Comparison of ENCODE assay signal across 34 cellular contexts in the genomic region with DNA sequence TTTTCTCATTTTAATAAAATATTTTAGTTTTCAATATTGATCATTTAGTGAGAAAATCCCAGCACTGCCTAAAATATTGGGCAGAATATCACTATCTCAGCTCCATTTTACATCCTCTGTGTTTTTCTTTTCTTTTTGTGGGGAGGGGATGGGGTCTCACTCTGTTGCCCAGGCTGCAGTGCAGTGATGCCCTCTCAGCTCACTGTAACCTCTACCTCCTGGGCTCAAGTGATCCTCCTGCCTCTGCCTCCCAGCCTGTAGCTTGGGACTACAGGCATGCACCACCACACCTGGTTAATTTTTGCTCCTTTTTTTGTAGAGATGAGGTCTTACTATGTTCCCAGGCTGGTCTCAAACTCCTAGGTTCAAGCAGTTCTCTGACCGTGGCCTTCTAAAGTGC.
"Had no signal": no experiment of that assay in that cellular context is flagged by ENCODE, and none has a peak within 500 bp of the region (broad histone marks: within the 10 kb centered on the region; RNA-seq: fewer than 3 reads in every experiment).

No MANE protein-coding gene starts in this region.

- H3K27me3 Mint-ChIP-seq: activated CD8-positive, alpha-beta T cell treated with anti-CD3 and anti-CD28 coated beads for 36 hours; activated naive CD4-positive, alpha-beta T cell treated with anti-CD3 and anti-CD28 coated beads, Interleukin-2, amount 50 U/mL, for 24 hours; activated naive CD8-positive, alpha-beta T cell treated with anti-CD3 and anti-CD28 coated beads for 36 hours; activated naive CD8-positive, alpha-beta T cell treated with anti-CD3 and anti-CD28 coated beads, Interleukin-2, amount 50 U/mL, for 24 hours had no signal

- DNase-seq: activated CD4-positive, alpha-beta T cell treated with anti-CD3 and anti-CD28 coated beads for 48 hours; activated CD4-positive, alpha-beta T cell treated with anti-CD3 and anti-CD28 coated beads, Interleukin-2, amount 50 U/mL, for 1 hour; activated CD4-positive, alpha-beta T cell treated with anti-CD3 and anti-CD28 coated beads, Interleukin-2, amount 50 U/mL, for 48 hours; activated CD8-positive, alpha-beta memory T cell treated with anti-CD3 and anti-CD28 coated beads for 24 hours; activated CD8-positive, alpha-beta T cell treated with anti-CD3 and anti-CD28 coated beads for 36 hours; activated effector memory CD4-positive, alpha-beta T cell treated with Interleukin-2 at 50 U/mL for 16 hours; activated gamma-delta T cell treated with Interleukin-2 at 50 U/mL for 16 hours; activated naive CD4-positive, alpha-beta T cell treated with Interleukin-2 at 50 U/mL for 16 hours; activated naive CD8-positive, alpha-beta T cell treated with anti-CD3 and anti-CD28 coated beads for 36 hours; activated naive CD8-positive, alpha-beta T cell treated with anti-CD3 and anti-CD28 coated beads, Interleukin-2, amount 50 U/mL, for 24 hours; activated T-cell treated with anti-CD3 and anti-CD28 coated beads, Interleukin-2, amount 50 U/mL, for 4 hours; adrenal gland; amygdala; central memory CD4-positive, alpha-beta T cell; cerebellar nuclear complex; colonic mucosa; effector CD8-positive, alpha-beta T cell; erythroblast; foreskin keratinocyte; gastrocnemius medialis; glutamatergic neuron; heart left ventricle; T-helper 1 cell; T-helper 17 cell; T1000 had no signal

- H3K4me1 ChIP-seq: ascending aorta, breast epithelium, colonic mucosa, foreskin keratinocyte, gastrocnemius medialis had no signal

- H3K4me1 Mint-ChIP-seq: activated T-helper 17 cell treated with anti-CD3 and anti-CD28 coated beads, Interleukin-2, amount 50 U/mL, for 72 hours had no signal

- H3K36me3 ChIP-seq: adrenal gland, ascending aorta, breast epithelium, cardiac muscle cell, colonic mucosa, esophagus muscularis mucosa, gastrocnemius medialis, heart left ventricle had no signal

- H3K27ac Mint-ChIP-seq: activated CD8-positive, alpha-beta T cell treated with anti-CD3 and anti-CD28 coated beads for 36 hours; activated naive CD4-positive, alpha-beta T cell treated with anti-CD3 and anti-CD28 coated beads, Interleukin-2, amount 50 U/mL, for 24 hours; activated naive CD8-positive, alpha-beta T cell treated with anti-CD3 and anti-CD28 coated beads for 36 hours; activated naive CD8-positive, alpha-beta T cell treated with anti-CD3 and anti-CD28 coated beads, Interleukin-2, amount 50 U/mL, for 24 hours; activated T-helper 17 cell treated with anti-CD3 and anti-CD28 coated beads, Interleukin-2, amount 50 U/mL, for 72 hours; brain; T-helper 17 cell; T-helper 2 cell treated with Interferon-gamma antibody and Interleukin-4, amounts not matched to agents 5 μg/mL and 100 μg/mL, for 36 hours had no signal

- H3K36me3 Mint-ChIP-seq: activated naive CD4-positive, alpha-beta T cell treated with anti-CD3 and anti-CD28 coated beads, Interleukin-2, amount 50 U/mL, for 24 hours; activated naive CD8-positive, alpha-beta T cell treated with anti-CD3 and anti-CD28 coated beads for 36 hours; brain had no signal

- H3K27me3 ChIP-seq: adrenal gland, ascending aorta, breast epithelium, cardiac muscle cell, colonic mucosa, esophagus muscularis mucosa, foreskin keratinocyte, gastrocnemius medialis, heart left ventricle had no signal

- H3K4me3 Mint-ChIP-seq: activated CD8-positive, alpha-beta T cell treated with anti-CD3 and anti-CD28 coated beads for 36 hours; activated naive CD4-positive, alpha-beta T cell treated with anti-CD3 and anti-CD28 coated beads, Interleukin-2, amount 50 U/mL, for 24 hours; activated naive CD8-positive, alpha-beta T cell treated with anti-CD3 and anti-CD28 coated beads for 36 hours; activated naive CD8-positive, alpha-beta T cell treated with anti-CD3 and anti-CD28 coated beads, Interleukin-2, amount 50 U/mL, for 24 hours; activated T-cell treated with anti-CD3 and anti-CD28 coated beads, Interleukin-2, amount 50 U/mL, for 4 hours; activated T-helper 17 cell treated with anti-CD3 and anti-CD28 coated beads, Interleukin-2, amount 50 U/mL, for 72 hours; brain; T-helper 2 cell treated with Interferon-gamma antibody and Interleukin-4, amounts not matched to agents 5 μg/mL and 100 μg/mL, for 36 hours had no signal

- H3K4me3 ChIP-seq: adrenal gland, ascending aorta, breast epithelium, cardiac muscle cell, colonic mucosa, esophagus muscularis mucosa, gastrocnemius medialis, heart left ventricle had no signal

- H3K9me3 ChIP-seq: adrenal gland, ascending aorta, breast epithelium, colonic mucosa, esophagus muscularis mucosa, gastrocnemius medialis, heart left ventricle had no signal

- H3K9me3 Mint-ChIP-seq: activated CD8-positive, alpha-beta T cell treated with anti-CD3 and anti-CD28 coated beads for 36 hours; activated naive CD4-positive, alpha-beta T cell treated with anti-CD3 and anti-CD28 coated beads, Interleukin-2, amount 50 U/mL, for 24 hours; activated naive CD8-positive, alpha-beta T cell treated with anti-CD3 and anti-CD28 coated beads for 36 hours; activated naive CD8-positive, alpha-beta T cell treated with anti-CD3 and anti-CD28 coated beads, Interleukin-2, amount 50 U/mL, for 24 hours; activated T-cell treated with anti-CD3 and anti-CD28 coated beads, Interleukin-2, amount 50 U/mL, for 4 hours; activated T-helper 17 cell treated with anti-CD3 and anti-CD28 coated beads, Interleukin-2, amount 50 U/mL, for 72 hours; T-helper 2 cell treated with Interferon-gamma antibody and Interleukin-4, amounts not matched to agents 5 μg/mL and 100 μg/mL, for 36 hours had no signal

- H3K27ac ChIP-seq: adrenal gland, ascending aorta, breast epithelium, cardiac muscle cell, colonic mucosa, esophagus muscularis mucosa, foreskin keratinocyte, gastrocnemius medialis, heart left ventricle had no signal

- ATAC-seq: activated CD4-positive, CD25-positive, alpha-beta regulatory T cell treated with anti-CD3 and anti-CD28 coated beads, Interleukin-2, amount 50 U/mL, for 24 hours; activated CD8-positive, alpha-beta T cell treated with anti-CD3 and anti-CD28 coated beads for 36 hours; activated naive CD8-positive, alpha-beta T cell treated with anti-CD3 and anti-CD28 coated beads, Interleukin-2, amount 50 U/mL, for 24 hours; activated T-cell treated with anti-CD3 and anti-CD28 coated beads, Interleukin-2, amount 50 U/mL, for 4 hours; activated T-helper 17 cell treated with anti-CD3 and anti-CD28 coated beads, Interleukin-2, amount 50 U/mL, for 72 hours; foreskin keratinocyte; gastrocnemius medialis; heart left ventricle; T-helper 17 cell had no signal
